Comparison of ENCODE assay signal across 8 cellular contexts in the genomic region with DNA sequence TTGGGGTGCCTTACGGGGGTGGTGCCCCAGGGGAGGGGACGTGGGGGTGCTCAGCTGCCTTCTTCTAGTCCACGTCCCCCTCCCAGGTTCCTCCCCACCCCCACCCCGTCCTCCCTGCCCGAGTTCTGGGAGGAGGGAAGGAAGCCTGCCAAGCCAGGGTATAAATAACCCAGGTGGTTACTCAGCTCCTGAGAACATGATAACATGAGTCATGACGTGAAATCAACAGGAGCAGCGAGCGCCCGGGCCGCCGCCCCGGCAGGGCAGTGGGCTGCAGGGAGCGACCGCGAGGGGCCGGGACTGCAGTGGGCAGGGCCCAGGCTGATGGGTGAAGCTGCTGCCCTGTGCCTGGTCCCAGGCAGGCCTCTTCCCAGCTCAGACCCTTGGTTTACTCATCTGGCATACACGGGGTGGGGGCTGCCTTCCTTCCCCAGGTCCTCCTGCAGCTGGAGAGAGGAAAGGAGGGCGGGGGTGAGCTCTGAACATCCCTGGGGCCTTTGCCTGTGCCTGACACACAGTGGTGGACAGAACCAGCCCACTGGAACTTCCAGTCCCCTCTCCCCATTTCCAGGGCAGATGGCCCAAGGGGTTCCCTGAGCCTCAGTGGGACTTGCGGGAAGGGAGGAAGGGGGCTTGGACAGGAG. TPM values are rescaled to one million over a fixed set of nuclear protein-coding genes. Genes with fewer than 3 reads are reported as not detected.
DNase-seq lines count a peak whose midpoint lies in the region; ATAC-seq and TF ChIP-seq lines count a peak whose summit lies in the region.

No MANE protein-coding gene starts in this region.

- H3K9ac ChIP-seq in endodermal cell (ENCODE audit: extremely low read depth, low read length, poor library complexity, severe bottlenecking): no peak overlapping the region

- H3K4me2 ChIP-seq in GM23338: peak overlapping the region; percentile 69

- H3K27ac Mint-ChIP-seq in GM23338 (no peak overlapping the region), endodermal cell (no peak overlapping the region)
- H3K27ac Mint-ChIP-seq in naive thymus-derived CD4-positive, alpha-beta T cell: peak overlapping the region in 1 of 9 donors; percentile 42

- H3K4me3 Mint-ChIP-seq in GM23338 (no peak overlapping the region), endodermal cell (no peak overlapping the region)
- H3K4me3 Mint-ChIP-seq in naive thymus-derived CD4-positive, alpha-beta T cell: peak overlapping the region in 1 of 10 donors; percentile 40

- ATAC-seq in GM23338: peak; percentile 23
- ATAC-seq in naive thymus-derived CD4-positive, alpha-beta T cell: peak; percentile 43
- no peak for ATAC-seq in HG02981 (IDR thresholded peaks at IDR 0.05; ENCODE audit: unreplicated experiment)
- ATAC-seq in HG02571 (IDR thresholded peaks at IDR 0.05; ENCODE audit: unreplicated experiment): no peak

- WGBS in endodermal cell (ENCODE audit: insufficient coverage in 1 of 2, insufficient read length in 1 of 2), 2 experiments: 48 to 58% methylated on average over 12 to 18 of the region's 19 CpGs

- CTCF ChIA-PET in naive thymus-derived CD4-positive, alpha-beta T cell (lab: Charles Lee): interaction anchor here (0.6 to 1.1 kb wide), 2 partner anchors 53 to 63 kb away, joined by 3 read pairs; no protein-coding TSS in a partner anchor

- peak; percentile 89 for DNase-seq in AG08396 (ENCODE audit: low spot score)
- peak; percentile 50 for DNase-seq in GM23338 (ENCODE audit: low spot score)
- peak; percentile 85 for DNase-seq in SW480 (ENCODE audit: low spot score)
- peak; percentile 84 for DNase-seq in endodermal cell
- DNase-seq in naive thymus-derived CD4-positive, alpha-beta T cell: peak in 1 of 9 donors; percentile 65
- no peak for DNase-seq in NCI-H524 treated with DMSO at 0.1 percent for 48 hours (lab: John Stamatoyannopoulos, UW)

- H3K4me1 Mint-ChIP-seq in GM23338 (peaks cover 42% of the 10 kb centered on the region), endodermal cell (peaks cover 8% of the 10 kb centered on the region)
- H3K4me1 Mint-ChIP-seq in naive thymus-derived CD4-positive, alpha-beta T cell: peaks cover 0 to 28% (median 10%) of the 10 kb centered on the region in 7 donors

- H3K4me3 ChIP-seq in GM23338: peak overlapping the region; percentile 32; the same call in 1 of the 2 replicates
- H3K4me3 ChIP-seq in endodermal cell (ENCODE audit: low read length): no peak overlapping the region
- H3K4me3 ChIP-seq in naive thymus-derived CD4-positive, alpha-beta T cell (ENCODE audit: low read length): no peak overlapping the region

- peaks cover 14% of the 10 kb centered on the region; the same call in 1 of the 2 replicates for H3K27me3 ChIP-seq in GM23338 (ENCODE audit: insufficient read depth)
- H3K27me3 ChIP-seq in endodermal cell (ENCODE audit: control insufficient read depth, insufficient read depth, low read length, poor library complexity, severe bottlenecking): no peaks in the 10 kb centered on the region
- no peaks in the 10 kb centered on the region for H3K27me3 ChIP-seq in naive thymus-derived CD4-positive, alpha-beta T cell (ENCODE audit: control insufficient read depth in 2 of 2, insufficient read depth in 2 of 2, low read length in 2 of 2)

- intact Hi-C loops in naive thymus-derived CD4-positive, alpha-beta T cell (cut with micrococcal nuclease): no loop called here

- H3K27me3 Mint-ChIP-seq in GM23338 (ENCODE audit: insufficient read depth, low read depth, poor library complexity) (peaks cover 22% of the 10 kb centered on the region), endodermal cell (ENCODE audit: insufficient read depth) (peaks cover 6% of the 10 kb centered on the region)
- peaks cover 0 to 48% (median 22%) of the 10 kb centered on the region in 5 donors for H3K27me3 Mint-ChIP-seq in naive thymus-derived CD4-positive, alpha-beta T cell

- no peaks in the 10 kb centered on the region for H3K9me3 ChIP-seq in endodermal cell (ENCODE audit: control insufficient read depth, low read length)
- no peaks in the 10 kb centered on the region for H3K9me3 ChIP-seq in naive thymus-derived CD4-positive, alpha-beta T cell (ENCODE audit: control insufficient read depth in 2 of 3, low read length in 3 of 3)

- H2AFZ ChIP-seq in GM23338: peak overlapping the region; percentile 80

- peaks cover 33% of the 10 kb centered on the region for H3K4me1 ChIP-seq in GM23338 (ENCODE audit: insufficient read depth)
- H3K4me1 ChIP-seq in endodermal cell (ENCODE audit: control insufficient read depth, insufficient read depth, low read length): no peaks in the 10 kb centered on the region
- peaks cover 12 to 26% of the 10 kb centered on the region in 2 donors for H3K4me1 ChIP-seq in naive thymus-derived CD4-positive, alpha-beta T cell (ENCODE audit: control insufficient read depth in 2 of 2, insufficient read depth in 2 of 2, low read length in 2 of 2)

- H3K79me2 ChIP-seq in GM23338 (replicated peaks; ENCODE audit: insufficient read depth): no peaks in the 10 kb centered on the region

- POLR2A ChIA-PET in naive thymus-derived CD4-positive, alpha-beta T cell (lab: Charles Lee): interaction anchor here (0.6 to 4.9 kb wide), 4 partner anchors 9 to 102 kb away, joined by 3 to 39 read pairs (median 6); no protein-coding TSS in a partner anchor

- H3K9me3 Mint-ChIP-seq in GM23338 (no peaks in the 10 kb centered on the region), endodermal cell (no peaks in the 10 kb centered on the region)
- no peaks in the 10 kb centered on the region for H3K9me3 Mint-ChIP-seq in naive thymus-derived CD4-positive, alpha-beta T cell

- TF ChIP-seq CTCF in GM23338 (conservative IDR thresholded peaks at IDR 0.05; ENCODE audit: low read depth in 2 of 2) (no peak), endodermal cell (conservative IDR thresholded peaks at IDR 0.05) (no peak)

- H4K20me1 ChIP-seq in GM23338 (replicated peaks; ENCODE audit: insufficient read depth): no peaks in the 10 kb centered on the region

- no peaks in the 10 kb centered on the region for H3K9me2 ChIP-seq in GM23338 (ENCODE audit: insufficient read depth)

- H3F3A ChIP-seq in GM23338 (replicated peaks; ENCODE audit: low read depth): 0 out of 2 replicates have a peak, but pooled peaks cover 3% of the 10 kb centered on the region

- no peak overlapping the region for H3K27ac ChIP-seq in GM23338 (ENCODE audit: low read depth)
- no peak overlapping the region for H3K27ac ChIP-seq in endodermal cell (ENCODE audit: low read depth, low read length)
- H3K27ac ChIP-seq in naive thymus-derived CD4-positive, alpha-beta T cell (ENCODE audit: low read depth, low read length): no peak overlapping the region

- H3K36me3 ChIP-seq in GM23338 (ENCODE audit: insufficient read depth) (no peaks in the 10 kb centered on the region), endodermal cell (ENCODE audit: control insufficient read depth, insufficient read depth, low read length) (no peaks in the 10 kb centered on the region)
- no peaks in the 10 kb centered on the region for H3K36me3 ChIP-seq in naive thymus-derived CD4-positive, alpha-beta T cell (ENCODE audit: control insufficient read depth in 2 of 3, insufficient read depth in 3 of 3, low read length in 3 of 3)

- H3K36me3 Mint-ChIP-seq in GM23338 (ENCODE audit: low read depth): no peaks in the 10 kb centered on the region
- H3K36me3 Mint-ChIP-seq in endodermal cell (ENCODE audit: low read depth): no peaks in the 10 kb centered on the region
- H3K36me3 Mint-ChIP-seq in naive thymus-derived CD4-positive, alpha-beta T cell: no peaks in the 10 kb centered on the region

TF ChIP-seq in GM23338, 12 proteins besides CTCF, POLR2A, EP300 and RAD21:
- no peak for TF ChIP-seq ZNF331 (CRISPR knock-in tag; IDR thresholded peaks at IDR 0.05; ENCODE audit: low read depth)
- TF ChIP-seq JUNB (IDR thresholded peaks at IDR 0.05; ENCODE audit: unreplicated experiment): no peak
- TF ChIP-seq ZNF114 (CRISPR knock-in tag; IDR thresholded peaks at IDR 0.05): no peak
- no peak for TF ChIP-seq CREB1 (CRISPR knock-in tag; IDR thresholded peaks at IDR 0.05; ENCODE audit: low read depth)
TF ChIP-seq in GM23338: peak in this region for 0.

RNA-seq across cellular contexts. Expression of gene PDGFB, which starts 8.8 kb away (rescaled TPM):
- 5.2 and 8.0 TPM in 2 replicates for total RNA-seq in GM23338 (2014; rRNA removed; shearing (Covaris generic))
- polyA plus RNA-seq in GM23338 (2016; fragmentation: Nextera tagmentation; extraction: Ambion mirVana): 1.9 and 2.2 TPM in 2 replicates
- total RNA-seq in endodermal cell: 10 to 100 TPM in 1 of 2 donors, 1 to 10 TPM in 1; 5.9 to 10.4 TPM
- 3.5 TPM for polyA plus RNA-seq in endodermal cell (2013, experiment 1 of 2)
- 3.3 TPM for polyA plus RNA-seq in endodermal cell (2013, experiment 2 of 2)
- 1 to 10 TPM in 4 of 5 experiments, under 1 TPM in 1; 0.56 to 9.5 (median 2.3) TPM for total RNA-seq in naive thymus-derived CD4-positive, alpha-beta T cell
- 1 to 10 TPM; 1.4 to 5.8 TPM for polyA plus RNA-seq in naive thymus-derived CD4-positive, alpha-beta T cell

Comparison
In these comparisons a context has a peak if more than half of its experiments do, and no peak if none do; other contexts are left out.
1. ATAC-seq: peak in GM23338 (single experiment) and naive thymus-derived CD4-positive, alpha-beta T cell (single experiment); none in HG02981 (single experiment) and HG02571 (single experiment).